In genomic region chr17:8289103-8289397, GRCh38 we compare ENCODE assay signal across 7 cellular contexts. TPM values are rescaled to one million over a fixed set of nuclear protein-coding genes. Genes with fewer than 3 reads are reported as not detected.
A peak's percentile ranks its signal among the peaks of the same experiment; 100 is the strongest.
DNase-seq lines count a peak whose midpoint lies in the region; ATAC-seq and TF ChIP-seq lines count a peak whose summit lies in the region.

No MANE protein-coding gene starts in this region.

- H3K36me3 ChIP-seq in mucosa of descending colon (ENCODE audit: low read depth): no peaks in the 10 kb centered on the region

- peak overlapping the region; percentile 87 to 88 for H3K4me3 ChIP-seq in cardiac fibroblast (replicated peaks in 1 of 2; ENCODE audit: low read depth in 2 of 2, low read length in 2 of 2)
- H3K4me3 ChIP-seq in mucosa of descending colon: peak overlapping the region; percentile 57

- H3K9me3 ChIP-seq in mucosa of descending colon: no peaks in the 10 kb centered on the region

- ATAC-seq in GM18858 (IDR thresholded peaks at IDR 0.05; ENCODE audit: unreplicated experiment) (peak; percentile 30), mucosa of descending colon (no peak)

- H3K4me1 ChIP-seq in mucosa of descending colon (ENCODE audit: low read depth): peaks cover 10% of the 10 kb centered on the region

- intact Hi-C loops in mucosa of descending colon (cut with DNase I, micrococcal nuclease): no loop called here

- DNase-seq in MV-4-11 (lab: John Stamatoyannopoulos, UW) (peak; percentile 53), cardiac fibroblast (ENCODE audit: low read depth in 2 of 2) (no peak), mucosa of descending colon (peak; percentile 82 to 86 (median 86)), erythroblast (lab: John Stamatoyannopoulos, UW) (no peak), OCI-M1 (lab: John Stamatoyannopoulos, UW) (no peak), COR-L47 (lab: John Stamatoyannopoulos, UW) (no peak)

- no peak for TF ChIP-seq POLR2A in erythroblast (IDR thresholded peaks at IDR 0.05; ENCODE audit: low read length)

- TF ChIP-seq CTCF in cardiac fibroblast (IDR thresholded peaks at IDR 0.05; ENCODE audit: low read depth, low read length): no peak
- TF ChIP-seq CTCF in mucosa of descending colon (IDR thresholded peaks at IDR 0.05): no peak

RNA-seq across cellular contexts. Expression of gene RANGRF, which starts 0.6 kb away (rescaled TPM):
- 10 to 100 TPM; 11.5 to 26.9 (median 15.5) TPM for total RNA-seq in mucosa of descending colon

RNA-seq across cellular contexts. Expression of gene SLC25A35, which starts 6.2 kb away (rescaled TPM):
- total RNA-seq in mucosa of descending colon: 10 to 100 TPM in 1 of 3 donors, 1 to 10 TPM in 2; 8.4 to 10.3 (median 9.3) TPM

RNA-seq across cellular contexts. Expression of gene ARHGEF15, which starts 21.0 kb away (rescaled TPM):
- total RNA-seq in mucosa of descending colon: 1 to 10 TPM; 2.1 to 3.0 (median 2.8) TPM

RNA-seq across cellular contexts. Expression of gene PFAS, which starts 40.0 kb away (rescaled TPM):
- 10 to 100 TPM; 18.7 to 31.7 (median 30.1) TPM for total RNA-seq in mucosa of descending colon

RNA-seq across cellular contexts. Expression of gene CTC1, which starts 41.2 kb away (rescaled TPM):
- total RNA-seq in mucosa of descending colon: 10 to 100 TPM; 35.6 to 59.6 (median 57.7) TPM

Comparison
In these comparisons a context has a peak if more than half of its experiments do, and no peak if none do; other contexts are left out.
1. DNase-seq: peak in MV-4-11 (single experiment) and mucosa of descending colon (3 of 3); none in cardiac fibroblast (0 of 2), erythroblast (0 of 2), OCI-M1 (single experiment) and COR-L47 (single experiment).